In the genomic region with DNA sequence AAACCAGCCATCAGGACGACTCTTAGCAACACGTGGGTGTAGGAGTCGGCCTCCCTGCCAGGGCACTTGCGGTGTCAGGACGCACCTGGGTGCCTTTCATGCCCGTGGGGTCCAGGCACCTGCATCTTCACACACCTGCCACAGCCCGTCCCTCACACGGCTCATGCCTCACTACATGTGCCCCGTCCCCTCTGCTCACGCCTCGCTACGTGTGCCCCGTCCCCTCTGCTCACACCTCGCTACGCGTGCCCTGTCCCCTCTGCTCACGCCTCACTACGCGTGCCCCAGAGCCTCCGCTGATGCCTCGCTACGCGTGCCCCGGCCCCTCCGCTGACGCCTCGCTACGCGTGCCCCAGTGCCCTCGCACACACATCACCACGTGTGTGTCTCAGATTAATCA, we compare ENCODE assay signal across 21 cellular contexts. TPM values are rescaled to one million over a fixed set of nuclear protein-coding genes. Genes with fewer than 3 reads are reported as not detected.
"Had no signal": no experiment of that assay in that cellular context is flagged by ENCODE, and none has a peak within 500 bp of the region (broad histone marks: within the 10 kb centered on the region; RNA-seq: fewer than 3 reads in every experiment).

No MANE protein-coding gene starts in this region.

- H3K27ac ChIP-seq: colonic mucosa, foreskin keratinocyte, ovary, upper lobe of right lung, VCaP had no signal

- H3K4me1 Mint-ChIP-seq: activated CD4-positive, alpha-beta memory T cell treated with anti-CD3 and anti-CD28 coated beads, Interleukin-2, amount 10 ng/mL, durations not matched to agents 7 days and 5 days; activated CD8-positive, alpha-beta memory T cell treated with anti-CD3 and anti-CD28 coated beads, Interleukin-2, amount 10 ng/mL, durations not matched to agents 7 days and 5 days; activated naive CD8-positive, alpha-beta T cell treated with anti-CD3 and anti-CD28 coated beads, Interleukin-2, amount 10 ng/mL, durations not matched to agents 7 days and 5 days had no signal

- DNase-seq: activated CD4-positive, alpha-beta memory T cell treated with anti-CD3 and anti-CD28 coated beads, Interleukin-2, amount 10 ng/mL, durations not matched to agents 7 days and 5 days; activated CD8-positive, alpha-beta memory T cell treated with anti-CD3 and anti-CD28 coated beads, Interleukin-2, amount 10 ng/mL, durations not matched to agents 7 days and 5 days; activated naive CD4-positive, alpha-beta T cell treated with Interleukin-2 at 50 U/mL for 16 hours; activated naive CD8-positive, alpha-beta T cell treated with anti-CD3 and anti-CD28 coated beads, Interleukin-2, amount 10 ng/mL, durations not matched to agents 7 days and 5 days; amygdala; central memory CD4-positive, alpha-beta T cell; colonic mucosa; foreskin keratinocyte; mesendoderm; naive thymus-derived CD4-positive, alpha-beta T cell; ovary; stimulated activated CD4-positive, alpha-beta T cell treated with anti-CD3 and anti-CD28 coated beads, Interleukin-2, amount 100 ng/mL, for 24 hours; SW 1271; T-helper 2 cell; upper lobe of right lung had no signal

- H3K27ac Mint-ChIP-seq: activated CD4-positive, alpha-beta memory T cell treated with anti-CD3 and anti-CD28 coated beads, Interleukin-2, amount 10 ng/mL, durations not matched to agents 7 days and 5 days; activated CD8-positive, alpha-beta memory T cell treated with anti-CD3 and anti-CD28 coated beads, Interleukin-2, amount 10 ng/mL, durations not matched to agents 7 days and 5 days; activated naive CD8-positive, alpha-beta T cell treated with anti-CD3 and anti-CD28 coated beads, Interleukin-2, amount 10 ng/mL, durations not matched to agents 7 days and 5 days; activated T-helper 2 cell treated with anti-CD3 and anti-CD28 coated beads, Interferon-gamma antibody, Interleukin-2, Interleukin-4, amounts not matched to agents 10 μg/mL and 5 μg/mL and 100 μg/mL, durations not matched to agents 14 hours and 24 hours and 36 hours; naive thymus-derived CD4-positive, alpha-beta T cell had no signal

- H3K4me3 Mint-ChIP-seq: activated CD4-positive, alpha-beta memory T cell treated with anti-CD3 and anti-CD28 coated beads, Interleukin-2, amount 10 ng/mL, durations not matched to agents 7 days and 5 days; activated CD8-positive, alpha-beta memory T cell treated with anti-CD3 and anti-CD28 coated beads, Interleukin-2, amount 10 ng/mL, durations not matched to agents 7 days and 5 days; activated naive CD8-positive, alpha-beta T cell treated with anti-CD3 and anti-CD28 coated beads, Interleukin-2, amount 10 ng/mL, durations not matched to agents 7 days and 5 days; brain; naive thymus-derived CD4-positive, alpha-beta T cell had no signal

- H3K4me3 ChIP-seq: colonic mucosa, ovary, thoracic aorta, upper lobe of right lung had no signal

- H3K9me3 Mint-ChIP-seq: activated CD4-positive, alpha-beta memory T cell treated with anti-CD3 and anti-CD28 coated beads, Interleukin-2, amount 10 ng/mL, durations not matched to agents 7 days and 5 days; activated naive CD8-positive, alpha-beta T cell treated with anti-CD3 and anti-CD28 coated beads, Interleukin-2, amount 10 ng/mL, durations not matched to agents 7 days and 5 days; activated T-helper 2 cell treated with anti-CD3 and anti-CD28 coated beads, Interferon-gamma antibody, Interleukin-2, Interleukin-4, amounts not matched to agents 10 μg/mL and 5 μg/mL and 100 μg/mL, durations not matched to agents 14 hours and 24 hours and 36 hours; naive thymus-derived CD4-positive, alpha-beta T cell had no signal

- H3K36me3 ChIP-seq: colonic mucosa, ovary, thoracic aorta had no signal

- ATAC-seq: activated CD8-positive, alpha-beta memory T cell treated with anti-CD3 and anti-CD28 coated beads, Interleukin-2, amount 10 ng/mL, durations not matched to agents 7 days and 5 days; foreskin keratinocyte; naive thymus-derived CD4-positive, alpha-beta T cell; upper lobe of right lung had no signal

- H3K9me3 ChIP-seq: colonic mucosa, ovary, thoracic aorta, upper lobe of right lung had no signal

- H3K4me1 ChIP-seq: colonic mucosa, foreskin keratinocyte, upper lobe of right lung had no signal

- H3K36me3 Mint-ChIP-seq: activated CD8-positive, alpha-beta memory T cell treated with anti-CD3 and anti-CD28 coated beads, Interleukin-2, amount 10 ng/mL, durations not matched to agents 7 days and 5 days; activated naive CD8-positive, alpha-beta T cell treated with anti-CD3 and anti-CD28 coated beads, Interleukin-2, amount 10 ng/mL, durations not matched to agents 7 days and 5 days had no signal

- H3K27me3 ChIP-seq: colonic mucosa, foreskin keratinocyte, ovary, upper lobe of right lung had no signal

- H3K27me3 Mint-ChIP-seq: activated CD4-positive, alpha-beta memory T cell treated with anti-CD3 and anti-CD28 coated beads, Interleukin-2, amount 10 ng/mL, durations not matched to agents 7 days and 5 days; activated CD8-positive, alpha-beta memory T cell treated with anti-CD3 and anti-CD28 coated beads, Interleukin-2, amount 10 ng/mL, durations not matched to agents 7 days and 5 days; activated naive CD8-positive, alpha-beta T cell treated with anti-CD3 and anti-CD28 coated beads, Interleukin-2, amount 10 ng/mL, durations not matched to agents 7 days and 5 days; brain; naive thymus-derived CD4-positive, alpha-beta T cell had no signal

RNA-seq across cellular contexts. Expression of a gene that starts 58.0 kb away (rescaled TPM):
- total RNA-seq: activated CD4-positive, alpha-beta memory T cell treated with anti-CD3 and anti-CD28 coated beads, Interleukin-2, amount 10 ng/mL, durations not matched to agents 7 days and 5 days; activated CD8-positive, alpha-beta memory T cell treated with anti-CD3 and anti-CD28 coated beads, Interleukin-2, amount 10 ng/mL, durations not matched to agents 7 days and 5 days; activated T-helper 2 cell treated with anti-CD3 and anti-CD28 coated beads, Interferon-gamma antibody, Interleukin-2, Interleukin-4, amounts not matched to agents 10 μg/mL and 5 μg/mL and 100 μg/mL, durations not matched to agents 14 hours and 24 hours and 36 hours; fibroblast of lung; foreskin keratinocyte; SK-MEL-5; thoracic aorta had no signal
- polyA plus RNA-seq: fibroblast of lung; foreskin keratinocyte; naive thymus-derived CD4-positive, alpha-beta T cell had no signal
